ENCODE assay signal across 1 cellular context in the genomic region with DNA sequence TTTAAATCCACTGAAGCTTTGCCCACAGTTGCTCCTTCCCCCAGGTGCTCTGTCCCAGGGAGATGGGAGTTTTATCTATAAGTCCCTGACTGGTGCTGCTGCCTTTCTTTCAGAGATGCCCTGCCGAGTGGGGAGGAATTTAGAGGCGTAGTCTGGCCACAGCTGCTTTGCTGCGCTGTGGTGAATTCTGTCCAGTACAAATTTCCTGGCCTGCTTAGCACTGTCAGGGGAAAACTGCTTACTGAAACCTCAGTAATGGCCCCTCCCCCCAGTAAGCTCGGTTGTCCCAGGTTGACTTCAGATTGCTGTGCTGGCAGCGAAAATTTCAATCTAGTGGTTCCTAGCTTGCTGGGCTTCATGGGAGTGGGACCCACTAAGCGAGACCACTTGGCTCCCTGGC.
TF ChIP-seq lines count a peak whose summit lies in the region.

No MANE protein-coding gene starts in this region.

TF ChIP-seq in GM23338, 12 proteins besides CTCF, POLR2A, EP300 and RAD21 (continued from another document):
- TF ChIP-seq, protein P1, sequence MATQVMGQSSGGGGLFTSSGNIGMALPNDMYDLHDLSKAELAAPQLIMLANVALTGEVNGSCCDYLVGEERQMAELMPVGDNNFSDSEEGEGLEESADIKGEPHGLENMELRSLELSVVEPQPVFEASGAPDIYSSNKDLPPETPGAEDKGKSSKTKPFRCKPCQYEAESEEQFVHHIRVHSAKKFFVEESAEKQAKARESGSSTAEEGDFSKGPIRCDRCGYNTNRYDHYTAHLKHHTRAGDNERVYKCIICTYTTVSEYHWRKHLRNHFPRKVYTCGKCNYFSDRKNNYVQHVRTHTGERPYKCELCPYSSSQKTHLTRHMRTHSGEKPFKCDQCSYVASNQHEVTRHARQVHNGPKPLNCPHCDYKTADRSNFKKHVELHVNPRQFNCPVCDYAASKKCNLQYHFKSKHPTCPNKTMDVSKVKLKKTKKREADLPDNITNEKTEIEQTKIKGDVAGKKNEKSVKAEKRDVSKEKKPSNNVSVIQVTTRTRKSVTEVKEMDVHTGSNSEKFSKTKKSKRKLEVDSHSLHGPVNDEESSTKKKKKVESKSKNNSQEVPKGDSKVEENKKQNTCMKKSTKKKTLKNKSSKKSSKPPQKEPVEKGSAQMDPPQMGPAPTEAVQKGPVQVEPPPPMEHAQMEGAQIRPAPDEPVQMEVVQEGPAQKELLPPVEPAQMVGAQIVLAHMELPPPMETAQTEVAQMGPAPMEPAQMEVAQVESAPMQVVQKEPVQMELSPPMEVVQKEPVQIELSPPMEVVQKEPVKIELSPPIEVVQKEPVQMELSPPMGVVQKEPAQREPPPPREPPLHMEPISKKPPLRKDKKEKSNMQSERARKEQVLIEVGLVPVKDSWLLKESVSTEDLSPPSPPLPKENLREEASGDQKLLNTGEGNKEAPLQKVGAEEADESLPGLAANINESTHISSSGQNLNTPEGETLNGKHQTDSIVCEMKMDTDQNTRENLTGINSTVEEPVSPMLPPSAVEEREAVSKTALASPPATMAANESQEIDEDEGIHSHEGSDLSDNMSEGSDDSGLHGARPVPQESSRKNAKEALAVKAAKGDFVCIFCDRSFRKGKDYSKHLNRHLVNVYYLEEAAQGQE (IDR thresholded peaks at IDR 0.05; ENCODE audit: unreplicated experiment): no peak
- TF ChIP-seq STAT1 (IDR thresholded peaks at IDR 0.05; ENCODE audit: unreplicated experiment): no peak
- no peak for TF ChIP-seq NANOG (IDR thresholded peaks at IDR 0.05; ENCODE audit: borderline replicate concordance)
